ENCODE assay signal across 14 cellular contexts in genomic region chr10:75038335-75038734, GRCh38.
DNase-seq lines count a peak whose midpoint lies in the region; ATAC-seq and TF ChIP-seq lines count a peak whose summit lies in the region.
"Had no signal": no experiment of that assay in that cellular context is flagged by ENCODE, and none has a peak within 500 bp of the region (broad histone marks: within the 10 kb centered on the region; RNA-seq: fewer than 3 reads in every experiment).

No MANE protein-coding gene starts in this region.

- H3K27me3 Mint-ChIP-seq in mesothelial cell of epicardium (ENCODE audit: low read depth), result no peaks in the 10 kb centered on the region
- H3K27me3 Mint-ChIP-seq: B cell had no signal

- no peak overlapping the region for H3K4me3 Mint-ChIP-seq in mesothelial cell of epicardium
- H3K4me3 Mint-ChIP-seq: B cell; T-helper 2 cell treated with Interferon-gamma antibody and Interleukin-4, amounts not matched to agents 5 μg/mL and 100 μg/mL, for 36 hours had no signal

- peaks cover 19% of the 10 kb centered on the region for H3K4me1 Mint-ChIP-seq in mesothelial cell of epicardium

- no peak for TF ChIP-seq CTCF in mesothelial cell of epicardium (IDR thresholded peaks at IDR 0.05; ENCODE audit: unreplicated experiment)

- H3K27ac Mint-ChIP-seq in mesothelial cell of epicardium, result peak overlapping the region; percentile 73
- H3K27ac Mint-ChIP-seq: B cell; T-helper 2 cell treated with Interferon-gamma antibody and Interleukin-4, amounts not matched to agents 5 μg/mL and 100 μg/mL, for 36 hours had no signal

- no peaks in the 10 kb centered on the region for H3K9me3 Mint-ChIP-seq in mesothelial cell of epicardium
- H3K9me3 Mint-ChIP-seq: T-helper 2 cell treated with Interferon-gamma antibody and Interleukin-4, amounts not matched to agents 5 μg/mL and 100 μg/mL, for 36 hours had no signal

- DNase-seq in AG08395 (ENCODE audit: low spot score), result peak; percentile 74
- DNase-seq in NCI-H226, result peak; percentile 95
- DNase-seq in fibroblast of peridontal ligament (ENCODE audit: extremely low read depth), result peak; percentile 49
- DNase-seq in mesothelial cell of epicardium (ENCODE audit: low spot score in 2 of 2, unreplicated experiment in 2 of 2), result no peak
- no peak for DNase-seq in OCI-M2 (lab: John Stamatoyannopoulos, UW; ENCODE audit: unreplicated experiment)
- DNase-seq in stimulated activated CD8-positive, alpha-beta memory T cell treated with anti-CD3 and anti-CD28 coated beads, Interleukin-4, amount 100 ng/mL, for 48 hours, result no peak
- DNase-seq in H4 (ENCODE audit: low spot score), result no peak
- DNase-seq: activated CD4-positive, alpha-beta T cell treated with anti-CD3 and anti-CD28 coated beads for 4 hours; activated naive CD4-positive, alpha-beta T cell; DMS 273 treated with DMSO at 0.1 percent for 48 hours; NCI-H1694 treated with DMSO at 0.1 percent for 48 hours had no signal

- H3K36me3 Mint-ChIP-seq in mesothelial cell of epicardium, result peaks cover 11% of the 10 kb centered on the region

- no peak for ATAC-seq in HG02938 (IDR thresholded peaks at IDR 0.05; ENCODE audit: unreplicated experiment)

Comparison
In these comparisons a context has a peak if more than half of its experiments do, and no peak if none do; other contexts are left out.
1. DNase-seq: peak in AG08395 (single experiment), NCI-H226 (single experiment) and fibroblast of peridontal ligament (single experiment); none in mesothelial cell of epicardium (0 of 2), OCI-M2 (single experiment), stimulated activated CD8-positive, alpha-beta memory T cell treated with anti-CD3 and anti-CD28 coated beads, Interleukin-4, amount 100 ng/mL, for 48 hours (single experiment) and H4 (single experiment).